ENCODE assay signal across 8 cellular contexts in genomic region chr11:66843776-66844495, GRCh38. TPM values are rescaled to one million over a fixed set of nuclear protein-coding genes. Genes with fewer than 3 reads are reported as not detected.
A peak's percentile ranks its signal among the peaks of the same experiment; 100 is the strongest.
DNase-seq lines count a peak whose midpoint lies in the region; ATAC-seq and TF ChIP-seq lines count a peak whose summit lies in the region.

No MANE protein-coding gene starts in this region.

- no peak for TF ChIP-seq CTCF in left lung (IDR thresholded peaks at IDR 0.05)
- no peak for TF ChIP-seq CTCF in thyroid gland (IDR thresholded peaks at IDR 0.05)

- 15 to 17% methylated on average over 16 of the region's 16 CpGs for WGBS in thyroid gland, 2 donors

- intact Hi-C loops in left lung (cut with DNase I), result no loop called here
- intact Hi-C loops in thyroid gland (cut with DNase I), result no loop called here

- H3K27me3 ChIP-seq in left lung (no peaks in the 10 kb centered on the region), thyroid gland (no peaks in the 10 kb centered on the region)

- H3K27ac Mint-ChIP-seq in activated naive CD8-positive, alpha-beta T cell treated with anti-CD3 and anti-CD28 coated beads, Interleukin-2, amount 50 U/mL, for 24 hours, result peak overlapping the region; percentile 91

- TF ChIP-seq POLR2A in thyroid gland (IDR thresholded peaks at IDR 0.05), result no peak

- H3K4me1 ChIP-seq in left lung (peaks cover 16 to 43% of the 10 kb centered on the region in 2 donors), thyroid gland (peaks cover 19 to 29% of the 10 kb centered on the region in 2 donors)

- peaks cover 42% of the 10 kb centered on the region for H3K4me1 Mint-ChIP-seq in activated T-cell treated with anti-CD3 and anti-CD28 coated beads, Interleukin-2, amount 50 U/mL, for 4 hours (ENCODE audit: low read depth)
- peaks cover 43% of the 10 kb centered on the region for H3K4me1 Mint-ChIP-seq in activated naive CD8-positive, alpha-beta T cell treated with anti-CD3 and anti-CD28 coated beads, Interleukin-2, amount 50 U/mL, for 24 hours

- H3K27ac ChIP-seq in left lung (peak overlapping the region; percentile 97 to 98), thyroid gland (peak overlapping the region; percentile 73 to 95 (median 86))

- H3K36me3 ChIP-seq in left lung (peaks cover 0 to 47% of the 10 kb centered on the region in 2 donors), thyroid gland (peaks cover 0 to 15% of the 10 kb centered on the region in 2 donors)

- H3K36me3 Mint-ChIP-seq in activated T-cell treated with anti-CD3 and anti-CD28 coated beads, Interleukin-2, amount 50 U/mL, for 4 hours (ENCODE audit: insufficient read depth), result no peaks in the 10 kb centered on the region
- H3K36me3 Mint-ChIP-seq in activated naive CD8-positive, alpha-beta T cell treated with anti-CD3 and anti-CD28 coated beads, Interleukin-2, amount 50 U/mL, for 24 hours (ENCODE audit: low read depth), result peaks cover 12% of the 10 kb centered on the region

- peak overlapping the region; percentile 91 for H3K4me3 Mint-ChIP-seq in activated T-cell treated with anti-CD3 and anti-CD28 coated beads, Interleukin-2, amount 50 U/mL, for 4 hours
- peak overlapping the region; percentile 97 for H3K4me3 Mint-ChIP-seq in activated naive CD8-positive, alpha-beta T cell treated with anti-CD3 and anti-CD28 coated beads, Interleukin-2, amount 50 U/mL, for 24 hours

- H3K9me3 ChIP-seq in left lung (no peaks in the 10 kb centered on the region), thyroid gland (no peaks in the 10 kb centered on the region)

- H3K4me3 ChIP-seq in left lung (peak overlapping the region; percentile 83 to 97), thyroid gland (replicated peaks in 1 of 3) (peak overlapping the region; percentile 25 to 94 (median 60))

- DNase-seq in activated T-cell treated with anti-CD3 and anti-CD28 coated beads, Interleukin-2, amount 50 U/mL, for 4 hours, result no peak
- no peak for DNase-seq in activated T-cell treated with anti-CD3 and anti-CD28 coated beads for 4 hours
- DNase-seq in activated naive CD8-positive, alpha-beta T cell treated with anti-CD3 and anti-CD28 coated beads, Interleukin-2, amount 50 U/mL, for 24 hours, result no peak
- DNase-seq in left lung, result no peak
- no peak for DNase-seq in thyroid gland
- no peak for DNase-seq in NK-92 treated with Interleukin-12 subunit alpha and Interleukin-12 subunit beta, amount 100 ng/mL, for 24 hours (lab: John Stamatoyannopoulos, UW)

- ATAC-seq in activated T-cell treated with anti-CD3 and anti-CD28 coated beads, Interleukin-2, amount 50 U/mL, for 4 hours, result no peak
- no peak for ATAC-seq in activated naive CD8-positive, alpha-beta T cell treated with anti-CD3 and anti-CD28 coated beads, Interleukin-2, amount 50 U/mL, for 24 hours
- ATAC-seq in left lung (no peak), HG03521 (IDR thresholded peaks at IDR 0.05; ENCODE audit: unreplicated experiment) (no peak), HG02840 (IDR thresholded peaks at IDR 0.05; ENCODE audit: low FRiP score, unreplicated experiment) (no peak)

- no peaks in the 10 kb centered on the region for H3K9me3 Mint-ChIP-seq in activated T-cell treated with anti-CD3 and anti-CD28 coated beads, Interleukin-2, amount 50 U/mL, for 4 hours
- H3K9me3 Mint-ChIP-seq in activated naive CD8-positive, alpha-beta T cell treated with anti-CD3 and anti-CD28 coated beads, Interleukin-2, amount 50 U/mL, for 24 hours, result no peaks in the 10 kb centered on the region

- H3K27me3 Mint-ChIP-seq in activated T-cell treated with anti-CD3 and anti-CD28 coated beads, Interleukin-2, amount 50 U/mL, for 4 hours (ENCODE audit: low read depth), result no peaks in the 10 kb centered on the region
- no peaks in the 10 kb centered on the region for H3K27me3 Mint-ChIP-seq in activated naive CD8-positive, alpha-beta T cell treated with anti-CD3 and anti-CD28 coated beads, Interleukin-2, amount 50 U/mL, for 24 hours

RNA-seq across cellular contexts. Expression of gene RCE1, which starts 0.7 kb away (rescaled TPM):
- 10 to 100 TPM; 42.7 to 45.0 (median 43.5) TPM for total RNA-seq in activated T-cell treated with anti-CD3 and anti-CD28 coated beads, Interleukin-2, amount 50 U/mL, for 4 hours
- 10 to 100 TPM; 16.4 to 22.3 TPM for total RNA-seq in left lung
- total RNA-seq in thyroid gland, result 10 to 100 TPM; 10.8 to 23.6 (median 16.1) TPM

RNA-seq across cellular contexts. Expression of gene LRFN4, which starts 12.9 kb away (rescaled TPM):
- total RNA-seq in activated T-cell treated with anti-CD3 and anti-CD28 coated beads, Interleukin-2, amount 50 U/mL, for 4 hours, result 10 to 100 TPM; 26.7 to 39.9 (median 28.8) TPM
- total RNA-seq in left lung (10 to 100 TPM; 20.2 to 21.1 TPM), thyroid gland (1 to 10 TPM; 4.7 to 7.5 (median 5.9) TPM)
